17 cellular contexts compared by ENCODE assay signal in the genomic region with DNA sequence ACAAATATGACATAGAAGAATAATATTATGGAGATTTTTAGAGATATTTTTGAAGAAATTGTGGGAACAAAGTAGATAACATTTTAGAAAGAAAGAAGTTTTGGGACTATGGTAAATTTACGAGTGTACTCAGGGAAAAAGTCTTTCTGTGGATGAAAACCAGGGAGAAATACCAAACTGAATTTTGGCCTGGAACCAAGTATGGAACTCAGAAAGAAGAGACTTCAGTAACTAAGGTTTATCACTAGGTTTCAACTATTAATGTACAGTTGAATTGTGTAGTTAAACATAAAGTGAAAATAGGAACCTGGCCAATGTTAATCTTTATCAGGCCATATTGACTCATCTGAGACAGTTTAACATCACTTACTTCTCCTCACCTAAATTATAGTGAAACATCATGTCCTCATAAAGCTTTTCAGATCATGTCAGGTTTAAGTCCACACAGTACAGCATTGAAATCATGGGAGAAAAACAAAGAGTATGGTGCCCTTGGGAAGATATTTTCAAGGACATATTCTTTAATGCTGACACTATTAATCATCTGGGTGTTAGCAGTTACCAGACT.
DNase-seq lines count a peak whose midpoint lies in the region; ATAC-seq and TF ChIP-seq lines count a peak whose summit lies in the region.
"Had no signal": no experiment of that assay in that cellular context is flagged by ENCODE, and none has a peak within 500 bp of the region (broad histone marks: within the 10 kb centered on the region; RNA-seq: fewer than 3 reads in every experiment).

No MANE protein-coding gene starts in this region.

- H3K4me1 ChIP-seq in OCI-LY3 (ENCODE audit: low read length) (peaks cover 10% of the 10 kb centered on the region), rectal smooth muscle tissue (ENCODE audit: control insufficient read depth, insufficient read depth, low read length) (peaks cover 14% of the 10 kb centered on the region)
- H3K4me1 ChIP-seq: A549; BLaER1 treated with 17β-estradiol and CSF1 and Interleukin-3, amounts not matched to agents 10 nM and 100 nM had no signal

- ATAC-seq in SK-N-SH treated with all-trans-retinoic acid at 6 μM for 48 hours (peak; percentile 63), HG02571 (IDR thresholded peaks at IDR 0.05; ENCODE audit: unreplicated experiment) (no peak), GM21825 (IDR thresholded peaks at IDR 0.05; ENCODE audit: unreplicated experiment) (no peak)
- ATAC-seq: A549; CD8-positive, alpha-beta T cell; HepG2 had no signal

- H3K4me2 ChIP-seq in OCI-LY3 (ENCODE audit: low read length), result peak overlapping the region; percentile 19; the same call in 1 of the 2 replicates
- H3K4me2 ChIP-seq: A549; BLaER1 treated with 17β-estradiol and CSF1 and Interleukin-3, amounts not matched to agents 10 nM and 100 nM had no signal

- H4K20me1 ChIP-seq in OCI-LY3 (ENCODE audit: insufficient read depth, low read length), result no peaks in the 10 kb centered on the region
- H4K20me1 ChIP-seq: BLaER1 treated with 17β-estradiol and CSF1 and Interleukin-3, amounts not matched to agents 10 nM and 100 nM had no signal

- H3K9ac ChIP-seq in OCI-LY3 (ENCODE audit: low read length), result no peak overlapping the region
- no peak overlapping the region for H3K9ac ChIP-seq in rectal smooth muscle tissue (ENCODE audit: low read length)
- H3K9ac ChIP-seq: BLaER1 treated with 17β-estradiol and CSF1 and Interleukin-3, amounts not matched to agents 10 nM and 100 nM had no signal

- no peak overlapping the region for H3K27ac ChIP-seq in OCI-LY3 (ENCODE audit: low read length)
- H3K27ac ChIP-seq in rectal smooth muscle tissue (ENCODE audit: low read depth, low read length), result peak overlapping the region; percentile 65
- H3K27ac ChIP-seq: 22Rv1; A549; BLaER1 treated with 17β-estradiol and CSF1 and Interleukin-3, amounts not matched to agents 10 nM and 100 nM had no signal

- H3K36me3 ChIP-seq in OCI-LY3 (replicated peaks; ENCODE audit: low read depth, low read length) (no peaks in the 10 kb centered on the region), rectal smooth muscle tissue (ENCODE audit: control insufficient read depth, insufficient read depth, low read length) (no peaks in the 10 kb centered on the region)
- H3K36me3 ChIP-seq: BLaER1 treated with 17β-estradiol and CSF1 and Interleukin-3, amounts not matched to agents 10 nM and 100 nM had no signal

- no peak overlapping the region for H3K4me3 ChIP-seq in OCI-LY3 (ENCODE audit: low read length)
- no peak overlapping the region for H3K4me3 ChIP-seq in rectal smooth muscle tissue (ENCODE audit: low read length)
- H3K4me3 ChIP-seq: A549; BLaER1 treated with 17β-estradiol and CSF1 and Interleukin-3, amounts not matched to agents 10 nM and 100 nM had no signal

- peak; percentile 6 for DNase-seq in ACHN
- no peak for DNase-seq in stimulated activated CD4-positive, alpha-beta T cell treated with anti-CD3 and anti-CD28 coated beads, Interleukin-2, amount 100 ng/mL, for 24 hours
- DNase-seq in NCI-H82 (lab: John Stamatoyannopoulos, UW), result no peak
- DNase-seq: Calu3; CD8-positive, alpha-beta T cell; DMS79 treated with DMSO at 0.1 percent for 48 hours; HCEC 1CT; KBM-7 had no signal

- no peaks in the 10 kb centered on the region for H3K79me2 ChIP-seq in OCI-LY3 (ENCODE audit: low read length)

- in situ Hi-C loops in ACHN (cut with HindIII; ENCODE audit: low pct_ligation_motif_present, low pct_unique_long_range_greater_than_20kb, low sequenced_read_pairs), result no loop called here

- TF ChIP-seq CTCF in OCI-LY3 (IDR thresholded peaks at IDR 0.05; ENCODE audit: low read depth, low read length), result no peak

- no peaks in the 10 kb centered on the region for H3K27me3 ChIP-seq in OCI-LY3 (ENCODE audit: low read depth, low read length)
- no peaks in the 10 kb centered on the region for H3K27me3 ChIP-seq in rectal smooth muscle tissue (ENCODE audit: control insufficient read depth, insufficient read depth, low read length)
- H3K27me3 ChIP-seq: BLaER1 treated with 17β-estradiol and CSF1 and Interleukin-3, amounts not matched to agents 10 nM and 100 nM had no signal

- no peak overlapping the region for H2AFZ ChIP-seq in OCI-LY3 (ENCODE audit: low read depth, low read length)

- H3K9me3 ChIP-seq in OCI-LY3 (ENCODE audit: insufficient read depth, low read length), result no peaks in the 10 kb centered on the region
- H3K9me3 ChIP-seq: A549; BLaER1 treated with 17β-estradiol and CSF1 and Interleukin-3, amounts not matched to agents 10 nM and 100 nM had no signal

TF ChIP-seq in SK-N-SH treated with all-trans-retinoic acid at 6 μM for 48 hours, 23 proteins besides CTCF, POLR2A, EP300 and RAD21:
- 0 out of 2 replicates have a peak, but pooled peaks have one; percentile 35 for TF ChIP-seq ISL1 (CRISPR knock-in tag; IDR thresholded peaks at IDR 0.05)
- TF ChIP-seq, protein P1, sequence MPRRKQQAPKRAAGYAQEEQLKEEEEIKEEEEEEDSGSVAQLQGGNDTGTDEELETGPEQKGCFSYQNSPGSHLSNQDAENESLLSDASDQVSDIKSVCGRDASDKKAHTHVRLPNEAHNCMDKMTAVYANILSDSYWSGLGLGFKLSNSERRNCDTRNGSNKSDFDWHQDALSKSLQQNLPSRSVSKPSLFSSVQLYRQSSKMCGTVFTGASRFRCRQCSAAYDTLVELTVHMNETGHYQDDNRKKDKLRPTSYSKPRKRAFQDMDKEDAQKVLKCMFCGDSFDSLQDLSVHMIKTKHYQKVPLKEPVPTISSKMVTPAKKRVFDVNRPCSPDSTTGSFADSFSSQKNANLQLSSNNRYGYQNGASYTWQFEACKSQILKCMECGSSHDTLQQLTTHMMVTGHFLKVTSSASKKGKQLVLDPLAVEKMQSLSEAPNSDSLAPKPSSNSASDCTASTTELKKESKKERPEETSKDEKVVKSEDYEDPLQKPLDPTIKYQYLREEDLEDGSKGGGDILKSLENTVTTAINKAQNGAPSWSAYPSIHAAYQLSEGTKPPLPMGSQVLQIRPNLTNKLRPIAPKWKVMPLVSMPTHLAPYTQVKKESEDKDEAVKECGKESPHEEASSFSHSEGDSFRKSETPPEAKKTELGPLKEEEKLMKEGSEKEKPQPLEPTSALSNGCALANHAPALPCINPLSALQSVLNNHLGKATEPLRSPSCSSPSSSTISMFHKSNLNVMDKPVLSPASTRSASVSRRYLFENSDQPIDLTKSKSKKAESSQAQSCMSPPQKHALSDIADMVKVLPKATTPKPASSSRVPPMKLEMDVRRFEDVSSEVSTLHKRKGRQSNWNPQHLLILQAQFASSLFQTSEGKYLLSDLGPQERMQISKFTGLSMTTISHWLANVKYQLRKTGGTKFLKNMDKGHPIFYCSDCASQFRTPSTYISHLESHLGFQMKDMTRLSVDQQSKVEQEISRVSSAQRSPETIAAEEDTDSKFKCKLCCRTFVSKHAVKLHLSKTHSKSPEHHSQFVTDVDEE (CRISPR knock-in tag; IDR thresholded peaks at IDR 0.05), result no peak
TF ChIP-seq in SK-N-SH treated with all-trans-retinoic acid at 6 μM for 48 hours: peak in this region for 1.
